ENCODE assay signal across 15 cellular contexts in the genomic region with DNA sequence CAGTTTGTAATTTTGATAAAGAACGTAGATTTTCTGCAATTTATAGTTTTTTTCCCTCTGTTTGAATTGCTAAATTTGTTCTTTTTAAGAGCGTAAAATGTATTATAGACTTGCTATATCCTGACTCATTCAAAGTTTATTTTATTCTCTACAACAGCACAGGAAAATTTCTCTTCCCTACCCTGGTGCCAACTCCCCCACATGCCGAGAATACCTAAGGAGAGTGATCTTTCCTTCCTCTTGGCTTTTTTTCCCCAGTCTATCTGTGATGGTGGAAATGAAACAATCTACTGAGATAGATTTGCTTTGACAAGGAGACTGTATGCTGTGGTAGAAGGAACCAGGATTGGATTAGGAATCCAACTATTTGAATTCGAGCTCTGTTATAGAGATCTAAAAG.
"Had no signal": no experiment of that assay in that cellular context is flagged by ENCODE, and none has a peak within 500 bp of the region (broad histone marks: within the 10 kb centered on the region; RNA-seq: fewer than 3 reads in every experiment).

No MANE protein-coding gene starts in this region.

- DNase-seq: activated CD4-positive, alpha-beta T cell treated with anti-CD3 and anti-CD28 coated beads, Interleukin-2, amount 50 U/mL, for 1 hour; activated CD8-positive, alpha-beta memory T cell treated with anti-CD3 and anti-CD28 coated beads for 24 hours; activated naive CD8-positive, alpha-beta T cell treated with anti-CD3 and anti-CD28 coated beads, Interleukin-2, amount 10 ng/mL, durations not matched to agents 7 days and 5 days; anterior cingulate cortex; cerebellar nuclear complex; effector memory CD4-positive, alpha-beta T cell; hippocampal formation; kidney; left ventricle myocardium superior; natural killer cell; stimulated activated CD4-positive, alpha-beta T cell treated with anti-CD3 and anti-CD28 coated beads, Interleukin-15, amount 100 ng/mL, for 24 hours; stimulated activated CD4-positive, alpha-beta T cell treated with anti-CD3 and anti-CD28 coated beads, Interleukin-4, amount 100 ng/mL, for 4 hours; stimulated activated CD8-positive, alpha-beta memory T cell treated with anti-CD3 and anti-CD28 coated beads, Interleukin-4, amount 100 ng/mL, for 48 hours; stimulated activated naive CD4-positive, alpha-beta T cell treated with Interleukin-2 at 50 U/mL for 16 hours; transverse colon had no signal

- ATAC-seq: left ventricle myocardium superior, natural killer cell had no signal

- FAIRE-seq: kidney had no signal
